In the genomic region with DNA sequence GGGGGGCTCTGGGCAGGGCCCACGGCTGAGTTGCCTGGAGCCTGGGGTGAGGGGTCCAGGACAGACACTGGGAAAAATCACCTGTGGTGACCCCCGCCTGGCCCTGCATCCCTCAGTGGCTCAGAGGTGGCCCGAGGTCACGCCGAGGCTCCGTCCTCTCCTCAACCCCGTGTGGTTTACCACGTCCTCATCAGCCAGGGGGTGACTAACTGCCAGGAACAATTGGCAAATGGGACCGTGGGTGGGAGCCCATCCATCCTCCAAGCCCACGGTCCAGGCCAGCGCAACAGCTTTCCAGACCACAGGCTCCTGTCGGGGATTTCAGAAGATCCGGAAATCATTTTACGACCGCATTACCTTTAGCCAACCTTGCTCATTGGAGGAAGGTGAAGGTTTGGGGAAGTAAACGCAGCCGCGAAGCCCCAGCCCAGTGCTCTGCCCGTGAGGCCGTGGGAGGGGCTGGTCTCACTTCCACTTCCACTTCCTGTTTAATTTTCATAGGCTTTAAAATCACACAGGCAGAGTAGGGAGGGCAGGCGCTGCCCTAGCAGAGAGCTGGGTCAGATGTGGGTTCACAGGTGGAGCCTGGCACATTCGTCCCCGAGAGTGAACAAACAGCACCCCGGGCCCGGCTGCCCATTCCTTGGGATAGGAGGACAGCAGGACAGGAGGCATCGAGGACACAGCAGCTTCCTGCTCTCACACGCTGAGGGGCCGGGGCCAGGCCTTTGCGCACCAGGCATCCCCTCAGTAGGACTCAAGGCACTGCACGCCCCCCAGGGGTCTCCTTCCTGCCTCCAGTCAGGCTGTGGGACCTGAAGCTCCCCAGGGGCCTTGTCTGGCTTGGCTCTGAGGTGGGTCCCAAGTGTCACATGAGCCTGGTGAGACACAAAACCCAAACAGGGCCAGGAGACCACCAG, we compare ENCODE assay signal across 8 cellular contexts. TPM values are rescaled to one million over a fixed set of nuclear protein-coding genes. Genes with fewer than 3 reads are reported as not detected.
A peak's percentile ranks its signal among the peaks of the same experiment; 100 is the strongest.
DNase-seq lines count a peak whose midpoint lies in the region; ATAC-seq and TF ChIP-seq lines count a peak whose summit lies in the region.

No MANE protein-coding gene starts in this region.

- H3K27me3 Mint-ChIP-seq in stimulated activated naive CD8-positive, alpha-beta T cell treated with anti-CD3 and anti-CD28 coated beads, Interleukin-15, Interleukin-2, amounts not matched to agents 100 ng/mL and 50 ng/mL, for 24 hours, result peaks cover 18% of the 10 kb centered on the region

- H3K4me1 ChIP-seq in BE2C (no peaks in the 10 kb centered on the region), right cardiac atrium (ENCODE audit: control insufficient read depth, insufficient read depth, low read length) (no peaks in the 10 kb centered on the region), HAP-1 (no peaks in the 10 kb centered on the region)

- WGBS in right cardiac atrium, result 72% methylated on average over 30 of the region's 30 CpGs

- TF ChIP-seq CTCF in BE2C (IDR thresholded peaks at IDR 0.05; ENCODE audit: low read depth, low read length), result no peak

- H3K27me3 ChIP-seq in BE2C, result peaks cover 12% of the 10 kb centered on the region
- H3K27me3 ChIP-seq in right cardiac atrium (ENCODE audit: control insufficient read depth, insufficient read depth), result no peaks in the 10 kb centered on the region
- peaks cover 8% of the 10 kb centered on the region for H3K27me3 ChIP-seq in HAP-1 (ENCODE audit: low read depth)

- no peak overlapping the region for H3K27ac ChIP-seq in right cardiac atrium (ENCODE audit: low read length)

- intact Hi-C loops in right cardiac atrium (cut with DNase I), result no loop called here

- H3K4me3 ChIP-seq in BE2C (ENCODE audit: low read depth, low read length), result no peak overlapping the region
- H3K4me3 ChIP-seq in right cardiac atrium (ENCODE audit: low read length), result no peak overlapping the region
- no peak overlapping the region for H3K4me3 ChIP-seq in HAP-1

- DNase-seq in BE2C (peak; percentile 4), right cardiac atrium (peak; percentile 39 to 78 (median 77)), HAP-1 (ENCODE audit: low spot score in 2 of 2) (no peak), NCI-H2196 (lab: John Stamatoyannopoulos, UW; ENCODE audit: unreplicated experiment) (no peak)
- DNase-seq in activated CD4-positive, CD25-positive, alpha-beta regulatory T cell (lab: John Stamatoyannopoulos, UW), result peak in 3 of 4 experiments; percentile 11 to 24 (median 22)

- ATAC-seq in GM19438 (IDR thresholded peaks at IDR 0.05; ENCODE audit: low read depth, unreplicated experiment) (peak; percentile 96), HG03432 (IDR thresholded peaks at IDR 0.05; ENCODE audit: unreplicated experiment) (peak; percentile 87), right cardiac atrium (peak; percentile 13 to 38)

- H3K9me3 Mint-ChIP-seq in stimulated activated naive CD8-positive, alpha-beta T cell treated with anti-CD3 and anti-CD28 coated beads, Interleukin-15, Interleukin-2, amounts not matched to agents 100 ng/mL and 50 ng/mL, for 24 hours, result no peaks in the 10 kb centered on the region

- H3K36me3 ChIP-seq in BE2C, result no peaks in the 10 kb centered on the region
- H3K36me3 ChIP-seq in HAP-1 (replicated peaks), result no peaks in the 10 kb centered on the region

- H3K36me3 Mint-ChIP-seq in stimulated activated naive CD8-positive, alpha-beta T cell treated with anti-CD3 and anti-CD28 coated beads, Interleukin-15, Interleukin-2, amounts not matched to agents 100 ng/mL and 50 ng/mL, for 24 hours (ENCODE audit: low read depth), result no peaks in the 10 kb centered on the region

- H3K4me1 Mint-ChIP-seq in stimulated activated naive CD8-positive, alpha-beta T cell treated with anti-CD3 and anti-CD28 coated beads, Interleukin-15, Interleukin-2, amounts not matched to agents 100 ng/mL and 50 ng/mL, for 24 hours (ENCODE audit: low read depth), result peaks cover 29% of the 10 kb centered on the region

- H3K4me3 Mint-ChIP-seq in stimulated activated naive CD8-positive, alpha-beta T cell treated with anti-CD3 and anti-CD28 coated beads, Interleukin-15, Interleukin-2, amounts not matched to agents 100 ng/mL and 50 ng/mL, for 24 hours, result peak overlapping the region; percentile 31

- H3K9me3 ChIP-seq in BE2C (no peaks in the 10 kb centered on the region), right cardiac atrium (ENCODE audit: control insufficient read depth, low read length) (no peaks in the 10 kb centered on the region), HAP-1 (no peaks in the 10 kb centered on the region)

- peak overlapping the region; percentile 40 for H3K27ac Mint-ChIP-seq in stimulated activated naive CD8-positive, alpha-beta T cell treated with anti-CD3 and anti-CD28 coated beads, Interleukin-15, Interleukin-2, amounts not matched to agents 100 ng/mL and 50 ng/mL, for 24 hours

- in situ Hi-C loops in HAP-1 (cut with MboI; ENCODE audit: low sequenced_read_pairs), result no loop called here

RNA-seq across cellular contexts. Expression of gene SLC9A3, which starts 19.8 kb away (rescaled TPM):
- 2.3 TPM for polyA plus RNA-seq in BE2C (2012; ENCODE audit: insufficient read depth, insufficient read length, low read depth)
- total RNA-seq in right cardiac atrium, result 1 to 10 TPM in 2 of 4 donors, under 1 TPM in 2; 0.94 to 1.1 (median 0.99) TPM
- polyA plus RNA-seq in right cardiac atrium, result 1.1 TPM

Comparison
In these comparisons a context has a peak if more than half of its experiments do, and no peak if none do; other contexts are left out.
1. DNase-seq: peak in BE2C (single experiment), activated CD4-positive, CD25-positive, alpha-beta regulatory T cell (3 of 4) and right cardiac atrium (3 of 3); none in HAP-1 (0 of 2) and NCI-H2196 (single experiment).
2. ATAC-seq: peak in every context shown above with its lines; median percentile 96 in GM19438; 87 in HG03432; 26 in right cardiac atrium.